In genomic region chr13:39044536-39044935, GRCh38 we compare ENCODE assay signal across 17 cellular contexts. TPM values are rescaled to one million over a fixed set of nuclear protein-coding genes. Genes with fewer than 3 reads are reported as not detected.
DNase-seq lines count a peak whose midpoint lies in the region; ATAC-seq and TF ChIP-seq lines count a peak whose summit lies in the region.
"Had no signal": no experiment of that assay in that cellular context is flagged by ENCODE, and none has a peak within 500 bp of the region (broad histone marks: within the 10 kb centered on the region; RNA-seq: fewer than 3 reads in every experiment).

No MANE protein-coding gene starts in this region.

- no peak overlapping the region for H4K8ac ChIP-seq in neuronal stem cell (ENCODE audit: low read depth, low read length)

- no CpG with 5 or more reads among the region's 3 CpGs for WGBS in neuronal stem cell (ENCODE audit: extremely low coverage in 2 of 2, insufficient read length in 2 of 2, insufficient replicate concordance in 1 of 2), 2 donors
- WGBS in gastroesophageal sphincter (ENCODE audit: low coverage in 1 of 2), 2 donors = 84 to 96% methylated on average over 3 of the region's 3 CpGs

- H4K91ac ChIP-seq in neuronal stem cell (ENCODE audit: low read depth, low read length, poor library complexity) = no peak overlapping the region

- no peak overlapping the region for H3K14ac ChIP-seq in neuronal stem cell (ENCODE audit: low read length)

- H3K4me1 ChIP-seq in neuronal stem cell (ENCODE audit: control insufficient read depth in 2 of 2, insufficient read depth in 1 of 2, low read depth in 1 of 2, low read length in 2 of 2) (peaks cover 0 to 2% of the 10 kb centered on the region in 2 donors), gastroesophageal sphincter (peaks cover 0 to 21% (median 7%) of the 10 kb centered on the region in 3 donors)
- H3K4me1 ChIP-seq: colonic mucosa had no signal

- no peak overlapping the region for H3K4me3 ChIP-seq in neuronal stem cell (ENCODE audit: low read length in 2 of 2)
- no peak overlapping the region for H3K4me3 ChIP-seq in gastroesophageal sphincter
- H3K4me3 ChIP-seq: colonic mucosa had no signal

- H3K18ac ChIP-seq in neuronal stem cell (ENCODE audit: low read length) = no peak overlapping the region

- no peak overlapping the region for H2AFZ ChIP-seq in neuronal stem cell (ENCODE audit: low read length)

- no peak overlapping the region for H3K4me2 ChIP-seq in neuronal stem cell (ENCODE audit: insufficient read depth, low read length, poor library complexity, severe bottlenecking)

- peak; percentile 71 for ATAC-seq in GM18505 (IDR thresholded peaks at IDR 0.05; ENCODE audit: unreplicated experiment)
- ATAC-seq in GM19438 (IDR thresholded peaks at IDR 0.05; ENCODE audit: low read depth, unreplicated experiment) = peak; percentile 89
- peak; percentile 74 for ATAC-seq in HG02623 (IDR thresholded peaks at IDR 0.05; ENCODE audit: unreplicated experiment)
- ATAC-seq in HG03196 (IDR thresholded peaks at IDR 0.05; ENCODE audit: unreplicated experiment) = peak; percentile 68
- ATAC-seq in HG03097 (IDR thresholded peaks at IDR 0.05; ENCODE audit: low FRiP score, unreplicated experiment) = no peak
- ATAC-seq in gastroesophageal sphincter = no peak
- ATAC-seq: stimulated activated memory B cell treated with anti-CD40 and anti-IgM and Interleukin-4, amounts not matched to agents 10 μg/mL and 1 μg/mL and 100 μg/mL, for 72 hours; T-helper 17 cell had no signal

- H3K27me3 ChIP-seq in neuronal stem cell (ENCODE audit: control insufficient read depth in 3 of 3, insufficient read depth in 3 of 3, low read depth in 1 of 3, low read length in 3 of 3) (no peaks in the 10 kb centered on the region), gastroesophageal sphincter (no peaks in the 10 kb centered on the region)
- H3K27me3 ChIP-seq: colonic mucosa had no signal

- no peak overlapping the region for H2BK15ac ChIP-seq in neuronal stem cell (ENCODE audit: low read length)

- DNase-seq in NCI-H2227 (lab: John Stamatoyannopoulos, UW; ENCODE audit: unreplicated experiment) (no peak), neuronal stem cell (ENCODE audit: low spot score) (no peak)
- DNase-seq: activated CD4-positive, alpha-beta T cell treated with anti-CD3 and anti-CD28 coated beads, Interleukin-2, amount 50 U/mL, for 4 hours; colonic mucosa; DMS79; NCI-H345; posterior cingulate gyrus; T-helper 17 cell had no signal

- H2AK5ac ChIP-seq in neuronal stem cell (ENCODE audit: low read depth, low read length) = no peak overlapping the region

- TF ChIP-seq POLR2A in GM18505 (IDR thresholded peaks at IDR 0.05; ENCODE audit: borderline replicate concordance, extremely low read depth, insufficient read depth, insufficient read length) (no peak), gastroesophageal sphincter (IDR thresholded peaks at IDR 0.05) (no peak)

- H3K9me3 ChIP-seq in neuronal stem cell (replicated peaks in 1 of 2; ENCODE audit: control insufficient read depth in 2 of 2, insufficient read depth in 1 of 2, low read depth in 1 of 2, low read length in 2 of 2) = no peaks in the 10 kb centered on the region
- no peaks in the 10 kb centered on the region for H3K9me3 ChIP-seq in gastroesophageal sphincter
- H3K9me3 ChIP-seq: colonic mucosa had no signal

- TF ChIP-seq EP300 in gastroesophageal sphincter (IDR thresholded peaks at IDR 0.05) = no peak

- H3K9ac ChIP-seq in neuronal stem cell (ENCODE audit: low read depth, low read length, poor library complexity) = no peak overlapping the region

- H3K23ac ChIP-seq in neuronal stem cell (ENCODE audit: low read depth, low read length, poor library complexity) = no peak overlapping the region

- H3K36me3 ChIP-seq in neuronal stem cell (replicated peaks in 1 of 2; ENCODE audit: control insufficient read depth in 2 of 2, insufficient read depth in 2 of 2, low read length in 2 of 2) = peaks cover 3 to 79% of the 10 kb centered on the region in 2 donors
- H3K36me3 ChIP-seq in gastroesophageal sphincter = peaks cover 0 to 48% of the 10 kb centered on the region in 2 donors
- H3K36me3 ChIP-seq: colonic mucosa had no signal

- no peak overlapping the region for H3K27ac ChIP-seq in neuronal stem cell (replicated peaks; ENCODE audit: low read length)
- H3K27ac ChIP-seq in gastroesophageal sphincter = no peak overlapping the region
- H3K27ac ChIP-seq: colonic mucosa had no signal

- H3K79me1 ChIP-seq in neuronal stem cell (ENCODE audit: low read depth, low read length) = no peaks in the 10 kb centered on the region

- no peak overlapping the region for H2BK5ac ChIP-seq in neuronal stem cell (ENCODE audit: low read length)

- no peak overlapping the region for H2BK120ac ChIP-seq in neuronal stem cell (ENCODE audit: low read depth, low read length)

- no peak overlapping the region for H2BK12ac ChIP-seq in neuronal stem cell (ENCODE audit: low read length)

- H3K4ac ChIP-seq in neuronal stem cell (ENCODE audit: low read length) = no peak overlapping the region

- no peak for TF ChIP-seq CTCF in gastroesophageal sphincter (IDR thresholded peaks at IDR 0.05)

RNA-seq across cellular contexts. Expression of gene NHLRC3, which starts 6.3 kb away (rescaled TPM):
- polyA plus RNA-seq in neuronal stem cell (2013, experiment 1 of 2) = 11.3 TPM
- 12.2 TPM for polyA plus RNA-seq in neuronal stem cell (2013, experiment 2 of 2)
- 10 to 100 TPM in 3 of 4 donors, 1 to 10 TPM in 1; 9.9 to 20.1 (median 14.5) TPM for total RNA-seq in gastroesophageal sphincter

RNA-seq across cellular contexts. Expression of gene PROSER1, which starts 6.6 kb away (rescaled TPM):
- 59.2 TPM for polyA plus RNA-seq in neuronal stem cell (2013, experiment 1 of 2)
- polyA plus RNA-seq in neuronal stem cell (2013, experiment 2 of 2) = 61.9 TPM
- total RNA-seq in gastroesophageal sphincter = 10 to 100 TPM in 3 of 4 donors, 1 to 10 TPM in 1; 8.0 to 18.8 (median 13.3) TPM

RNA-seq across cellular contexts. Expression of gene STOML3, which starts 53.9 kb away (rescaled TPM):
- polyA plus RNA-seq in neuronal stem cell (2013, experiment 1 of 2) = 1.4 TPM
- polyA plus RNA-seq in neuronal stem cell (2013, experiment 2 of 2) = 1.5 TPM
- total RNA-seq in gastroesophageal sphincter = not detected
- total RNA-seq: colonic mucosa, fibroblast of lung, HT-29, T-helper 17 cell had no signal
- polyA plus RNA-seq: fibroblast of lung had no signal

Comparison
In these comparisons a context has a peak if more than half of its experiments do, and no peak if none do; other contexts are left out.
1. ATAC-seq: peak in GM18505 (single experiment), GM19438 (single experiment), HG02623 (single experiment) and HG03196 (single experiment); none in HG03097 (single experiment) and gastroesophageal sphincter (single experiment).